ENCODE assay signal across 14 cellular contexts in the genomic region with DNA sequence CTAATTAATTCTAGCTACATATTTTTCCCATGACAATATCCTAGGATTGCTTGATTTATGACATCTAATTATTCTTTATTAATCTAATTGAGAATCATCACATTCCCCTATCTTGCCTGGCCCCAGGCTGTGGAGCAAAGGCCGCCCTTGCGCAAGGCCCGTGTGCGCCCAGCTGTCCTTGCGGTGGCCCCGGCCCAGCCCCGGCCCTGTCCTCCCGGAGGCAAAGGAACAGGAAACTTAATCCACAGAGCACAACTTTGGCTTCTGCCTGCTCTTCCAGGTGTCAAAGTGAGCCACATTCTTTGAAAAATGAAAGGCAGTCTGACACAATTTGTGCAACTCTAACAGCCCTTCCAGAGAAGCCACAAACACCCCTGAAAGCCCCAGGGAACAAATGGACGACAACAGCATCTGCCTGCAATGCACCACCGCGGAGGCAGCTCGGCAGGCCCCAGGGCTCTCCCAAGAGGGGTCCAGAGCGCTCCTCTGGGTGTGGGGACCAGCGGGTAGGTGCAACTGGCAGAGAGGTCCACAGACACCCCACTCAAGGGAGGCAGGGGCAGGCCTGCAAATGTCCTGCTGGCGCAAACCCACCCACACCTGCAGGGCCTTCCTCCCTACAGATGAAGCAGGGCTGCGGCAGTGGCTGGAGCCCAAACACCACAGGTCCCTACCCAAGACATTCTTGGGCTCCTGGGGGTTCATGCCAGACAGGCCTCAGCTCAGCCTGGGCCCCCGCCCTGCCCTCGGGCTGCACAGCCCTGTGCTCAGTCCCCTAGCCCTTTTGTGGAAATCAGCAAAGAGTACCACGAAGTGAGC. TPM values are rescaled to one million over a fixed set of nuclear protein-coding genes. Genes with fewer than 3 reads are reported as not detected.
DNase-seq lines count a peak whose midpoint lies in the region; ATAC-seq and TF ChIP-seq lines count a peak whose summit lies in the region.
"Had no signal": no experiment of that assay in that cellular context is flagged by ENCODE, and none has a peak within 500 bp of the region (broad histone marks: within the 10 kb centered on the region; RNA-seq: fewer than 3 reads in every experiment).

No MANE protein-coding gene starts in this region.

- POLR2A ChIA-PET in CD8-positive, alpha-beta memory T cell (lab: Charles Lee): no interaction called here

- WGBS in esophagus squamous epithelium, 2 donors: 30 to 78% methylated on average over 7 to 8 of the region's 19 CpGs

- TF ChIP-seq POLR2A in breast epithelium (IDR thresholded peaks at IDR 0.05) (no peak), esophagus squamous epithelium (IDR thresholded peaks at IDR 0.05) (no peak)

- H3K9me3 ChIP-seq in breast epithelium (no peaks in the 10 kb centered on the region), esophagus squamous epithelium (no peaks in the 10 kb centered on the region)
- H3K9me3 ChIP-seq in CD8-positive, alpha-beta memory T cell (ENCODE audit: low read length): no peaks in the 10 kb centered on the region
- H3K9me3 ChIP-seq: ovary had no signal

- H3K4me3 ChIP-seq in Jurkat, Clone E6-1 (ENCODE audit: low read length): no peak overlapping the region
- no peak overlapping the region for H3K4me3 ChIP-seq in breast epithelium
- H3K4me3 ChIP-seq in esophagus squamous epithelium: no peak overlapping the region
- H3K4me3 ChIP-seq in CD8-positive, alpha-beta memory T cell (ENCODE audit: low read length): no peak overlapping the region
- H3K4me3 ChIP-seq: ovary had no signal

- peaks cover 0 to 22% of the 10 kb centered on the region in 2 donors for H3K4me1 ChIP-seq in breast epithelium
- peaks cover 0 to 39% (median 13%) of the 10 kb centered on the region in 3 donors for H3K4me1 ChIP-seq in esophagus squamous epithelium
- H3K4me1 ChIP-seq in CD8-positive, alpha-beta memory T cell (ENCODE audit: insufficient read depth, low read length): no peaks in the 10 kb centered on the region

- CTCF ChIA-PET in CD8-positive, alpha-beta memory T cell (lab: Charles Lee): no interaction called here

- peaks cover 2% of the 10 kb centered on the region for H3K36me3 Mint-ChIP-seq in osteocyte (ENCODE audit: unreplicated experiment)
- H3K36me3 Mint-ChIP-seq in CD8-positive, alpha-beta memory T cell: peaks cover 0 to 5% (median 4%) of the 10 kb centered on the region in 3 donors

- no peak overlapping the region for H3K4me3 Mint-ChIP-seq in osteocyte (ENCODE audit: unreplicated experiment)
- H3K4me3 Mint-ChIP-seq in CD8-positive, alpha-beta memory T cell: no peak overlapping the region

- peak; percentile 12 for DNase-seq in COLO668 (lab: John Stamatoyannopoulos, UW; ENCODE audit: unreplicated experiment)
- DNase-seq in Jurkat, Clone E6-1 (ENCODE audit: low read depth, low spot score): peak; percentile 18
- peak in 1 of 2 donors; percentile 74 for DNase-seq in breast epithelium (ENCODE audit: low spot score in 2 of 2)
- DNase-seq in osteocyte (ENCODE audit: extremely low spot score, unreplicated experiment): peak; percentile 78
- no peak for DNase-seq in esophagus squamous epithelium (lab: John Stamatoyannopoulos, UW)
- DNase-seq in CD1c-positive myeloid dendritic cell (ENCODE audit: extremely low spot score): no peak
- no peak for DNase-seq in CD8-positive, alpha-beta memory T cell
- DNase-seq: brain microvascular endothelial cell, hypothalamus, NCI-H1105, NCI-H526 treated with DMSO at 0.1 percent for 48 hours had no signal

- H3K9me3 Mint-ChIP-seq in osteocyte (ENCODE audit: unreplicated experiment): no peaks in the 10 kb centered on the region
- no peaks in the 10 kb centered on the region for H3K9me3 Mint-ChIP-seq in CD8-positive, alpha-beta memory T cell

- peaks cover 15% of the 10 kb centered on the region for H3K4me1 Mint-ChIP-seq in osteocyte (ENCODE audit: unreplicated experiment)
- H3K4me1 Mint-ChIP-seq in CD8-positive, alpha-beta memory T cell: peaks cover 0 to 3% (median 0%) of the 10 kb centered on the region in 3 donors

- no peaks in the 10 kb centered on the region for H3K27me3 Mint-ChIP-seq in osteocyte (ENCODE audit: unreplicated experiment)
- peaks cover 0 to 1% of the 10 kb centered on the region in 2 donors for H3K27me3 Mint-ChIP-seq in CD8-positive, alpha-beta memory T cell

- H3K36me3 ChIP-seq in breast epithelium (no peaks in the 10 kb centered on the region), esophagus squamous epithelium (peaks cover 0 to 10% (median 0%) of the 10 kb centered on the region in 3 donors)
- no peaks in the 10 kb centered on the region for H3K36me3 ChIP-seq in CD8-positive, alpha-beta memory T cell (ENCODE audit: insufficient read depth, low read length)
- H3K36me3 ChIP-seq: brain microvascular endothelial cell, ovary had no signal

- H3K27me3 ChIP-seq in breast epithelium (no peaks in the 10 kb centered on the region), esophagus squamous epithelium (no peaks in the 10 kb centered on the region)
- no peaks in the 10 kb centered on the region for H3K27me3 ChIP-seq in CD8-positive, alpha-beta memory T cell (ENCODE audit: insufficient read depth, low read length, poor library complexity, severe bottlenecking)
- H3K27me3 ChIP-seq: brain microvascular endothelial cell, ovary had no signal

- H3K27ac Mint-ChIP-seq in osteocyte (ENCODE audit: unreplicated experiment): no peak overlapping the region
- no peak overlapping the region for H3K27ac Mint-ChIP-seq in CD8-positive, alpha-beta memory T cell

- ATAC-seq in GM18873 (IDR thresholded peaks at IDR 0.05; ENCODE audit: low FRiP score, unreplicated experiment): no peak

- H3K27ac ChIP-seq in breast epithelium: peak overlapping the region; percentile 77 to 86
- H3K27ac ChIP-seq in esophagus squamous epithelium: peak overlapping the region in 2 of 4 donors; percentile 29 to 34
- H3K27ac ChIP-seq in CD8-positive, alpha-beta memory T cell (ENCODE audit: low read depth, low read length): no peak overlapping the region
- H3K27ac ChIP-seq: brain microvascular endothelial cell, C4-2B, ovary had no signal

- TF ChIP-seq CTCF in breast epithelium (IDR thresholded peaks at IDR 0.05) (no peak), osteocyte (IDR thresholded peaks at IDR 0.05) (no peak), esophagus squamous epithelium (IDR thresholded peaks at IDR 0.05) (no peak)

- intact Hi-C loops in breast epithelium (cut with DNase I; ENCODE audit: low total_unique reads): no loop called here
- intact Hi-C loops in esophagus squamous epithelium (cut with DNase I): no loop called here

RNA-seq across cellular contexts. Expression of a gene that starts 30.3 kb away (rescaled TPM):
- 4.5 TPM for polyA plus RNA-seq in Jurkat, Clone E6-1 (2012; ENCODE audit: insufficient read depth, insufficient read length)
- total RNA-seq in breast epithelium: 1 to 10 TPM; 5.6 to 8.2 (median 6.3) TPM
- total RNA-seq in osteocyte: 6.0 and 6.1 TPM in 2 replicates
- 1 to 10 TPM; 5.7 to 8.5 (median 6.4) TPM for total RNA-seq in esophagus squamous epithelium
- total RNA-seq in CD8-positive, alpha-beta memory T cell: 10 to 100 TPM; 16.6 to 17.9 TPM
- polyA plus RNA-seq in CD8-positive, alpha-beta memory T cell: 14.2 TPM

RNA-seq across cellular contexts. Expression of a gene that starts 30.3 kb away (rescaled TPM):
- 21.7 TPM for polyA plus RNA-seq in Jurkat, Clone E6-1 (2012; ENCODE audit: insufficient read depth, insufficient read length)
- total RNA-seq in breast epithelium: 10 to 100 TPM in 2 of 3 donors, 1 to 10 TPM in 1; 6.7 to 21.5 (median 14.1) TPM
- total RNA-seq in osteocyte: 28.5 and 30.4 TPM in 2 replicates
- total RNA-seq in esophagus squamous epithelium: 10 to 100 TPM in 2 of 4 donors, 1 to 10 TPM in 2; 9.4 to 18.2 (median 11.4) TPM
- 10 to 100 TPM; 18.1 to 23.2 TPM for total RNA-seq in CD8-positive, alpha-beta memory T cell
- 10.8 TPM for polyA plus RNA-seq in CD8-positive, alpha-beta memory T cell

Comparison
In these comparisons a context has a peak if more than half of its experiments do, and no peak if none do; other contexts are left out.
1. DNase-seq: peak in COLO668 (single experiment), Jurkat, Clone E6-1 (single experiment) and osteocyte (single experiment); none in esophagus squamous epithelium (single experiment), CD1c-positive myeloid dendritic cell (single experiment) and CD8-positive, alpha-beta memory T cell (0 of 5).